ENCODE assay signal across 18 cellular contexts in genomic region chr2:100119235-100119634, GRCh38. TPM values are rescaled to one million over a fixed set of nuclear protein-coding genes. Genes with fewer than 3 reads are reported as not detected.
"Had no signal": no experiment of that assay in that cellular context is flagged by ENCODE, and none has a peak within 500 bp of the region (broad histone marks: within the 10 kb centered on the region; RNA-seq: fewer than 3 reads in every experiment).

No MANE protein-coding gene starts in this region.

- DNase-seq: activated CD4-positive, CD25-positive, alpha-beta regulatory T cell treated with anti-CD3 and anti-CD28 coated beads, Interleukin-2, amount 50 U/mL, for 72 hours; activated naive CD4-positive, alpha-beta T cell treated with anti-CD3 and anti-CD28 coated beads, Interleukin-2, amount 10 ng/mL, durations not matched to agents 7 days and 5 days; activated T-cell treated with anti-CD3 and anti-CD28 coated beads for 4 hours; effector memory CD8-positive, alpha-beta T cell; foreskin melanocyte; head of caudate nucleus; naive thymus-derived CD4-positive, alpha-beta T cell; stimulated activated CD4-positive, alpha-beta T cell treated with anti-CD3 and anti-CD28 coated beads, Interleukin-15, amount 100 ng/mL, for 24 hours; stimulated activated CD4-positive, alpha-beta T cell treated with anti-CD3 and anti-CD28 coated beads, Interleukin-4, amount 100 ng/mL, for 1 hour; stimulated activated naive CD4-positive, alpha-beta T cell treated with Interleukin-2 at 50 U/mL for 16 hours had no signal

- H3K36me3 Mint-ChIP-seq: type B pancreatic cell had no signal

- ATAC-seq: effector memory CD8-positive, alpha-beta T cell; naive thymus-derived CD4-positive, alpha-beta T cell had no signal

- H3K9ac ChIP-seq: parathyroid adenoma had no signal

- H2AFZ ChIP-seq: parathyroid adenoma had no signal

- H3K27ac ChIP-seq: epithelial cell of prostate, neutrophil, parathyroid adenoma had no signal

- H3K27me3 Mint-ChIP-seq: activated naive CD4-positive, alpha-beta T cell treated with anti-CD3 and anti-CD28 coated beads, Interleukin-2, amount 10 ng/mL, durations not matched to agents 7 days and 5 days; dendritic cell treated with granulocyte-macrophage colony-stimulating factor and Interleukin-4, amounts not matched to agents 40 ng/mL and 50 ng/mL, for 4 days; type B pancreatic cell had no signal

- H3K4me1 ChIP-seq: parathyroid adenoma had no signal

- H3K79me2 ChIP-seq: parathyroid adenoma had no signal

- H3K9me3 ChIP-seq: neutrophil had no signal

- H3K9me3 Mint-ChIP-seq: activated T-helper 2 cell treated with anti-CD3 and anti-CD28 coated beads, Interferon-gamma antibody, Interleukin-2, Interleukin-4, amounts not matched to agents 10 μg/mL and 5 μg/mL and 100 μg/mL, durations not matched to agents 14 hours and 24 hours and 36 hours; effector memory CD8-positive, alpha-beta T cell had no signal

- H3K4me3 Mint-ChIP-seq: activated naive CD4-positive, alpha-beta T cell treated with anti-CD3 and anti-CD28 coated beads, Interleukin-2, amount 10 ng/mL, durations not matched to agents 7 days and 5 days; dendritic cell treated with granulocyte-macrophage colony-stimulating factor and Interleukin-4, amounts not matched to agents 40 ng/mL and 50 ng/mL, for 4 days; effector memory CD8-positive, alpha-beta T cell; naive thymus-derived CD4-positive, alpha-beta T cell; T-helper 2 cell treated with Interferon-gamma antibody and Interleukin-4, amounts not matched to agents 5 μg/mL and 100 μg/mL, for 36 hours; type B pancreatic cell had no signal

- H3K27ac Mint-ChIP-seq: activated naive CD4-positive, alpha-beta T cell treated with anti-CD3 and anti-CD28 coated beads, Interleukin-2, amount 10 ng/mL, durations not matched to agents 7 days and 5 days; activated T-helper 2 cell treated with anti-CD3 and anti-CD28 coated beads, Interferon-gamma antibody, Interleukin-2, Interleukin-4, amounts not matched to agents 10 μg/mL and 5 μg/mL and 100 μg/mL, durations not matched to agents 14 hours and 24 hours and 36 hours; dendritic cell treated with granulocyte-macrophage colony-stimulating factor and Interleukin-4, amounts not matched to agents 40 ng/mL and 50 ng/mL, for 4 days; effector memory CD8-positive, alpha-beta T cell; T-helper 2 cell treated with Interferon-gamma antibody and Interleukin-4, amounts not matched to agents 5 μg/mL and 100 μg/mL, for 36 hours; type B pancreatic cell had no signal

- H3K27me3 ChIP-seq: neutrophil had no signal

- H3K36me3 ChIP-seq: neutrophil had no signal

RNA-seq across cellular contexts. Expression of gene AFF3, which starts 23.2 kb away (rescaled TPM):
- total RNA-seq: bronchial epithelial cell had no signal
